In genomic region chr2:231197741-231198290, GRCh38 we compare ENCODE assay signal across 8 cellular contexts. TPM values are rescaled to one million over a fixed set of nuclear protein-coding genes. Genes with fewer than 3 reads are reported as not detected.
DNase-seq lines count a peak whose midpoint lies in the region; ATAC-seq, FAIRE-seq and TF ChIP-seq lines count a peak whose summit lies in the region.

No MANE protein-coding gene starts in this region.

- H3K9ac ChIP-seq in keratinocyte (ENCODE audit: control insufficient read depth, extremely low read depth, insufficient read depth, low read length) = peak overlapping the region; percentile 68

- no peak for ATAC-seq in HG03095 (IDR thresholded peaks at IDR 0.05; ENCODE audit: unreplicated experiment)

- no peaks in the 10 kb centered on the region for H3K79me2 ChIP-seq in keratinocyte (ENCODE audit: control insufficient read depth, insufficient read depth, low read length)

- peaks cover 41% of the 10 kb centered on the region for H3K27me3 Mint-ChIP-seq in T-helper 1 cell treated with Interleukin-12 subunit alpha and Interleukin-12 subunit beta and Interleukin-4 antibody, amounts not matched to agents 30 μg/mL and 1 μg/mL, for 36 hours (ENCODE audit: low read depth)
- peaks cover 18% of the 10 kb centered on the region for H3K27me3 Mint-ChIP-seq in activated T-helper 2 cell treated with anti-CD3 and anti-CD28 coated beads, Interferon-gamma antibody, Interleukin-2, Interleukin-4, amounts not matched to agents 10 μg/mL and 5 μg/mL and 100 μg/mL, durations not matched to agents 14 hours and 24 hours and 36 hours (ENCODE audit: low read depth)

- H3K4me1 Mint-ChIP-seq in T-helper 1 cell treated with Interleukin-12 subunit alpha and Interleukin-12 subunit beta and Interleukin-4 antibody, amounts not matched to agents 30 μg/mL and 1 μg/mL, for 36 hours (ENCODE audit: low read depth) = peaks cover 4% of the 10 kb centered on the region
- H3K4me1 Mint-ChIP-seq in activated T-helper 2 cell treated with anti-CD3 and anti-CD28 coated beads, Interferon-gamma antibody, Interleukin-2, Interleukin-4, amounts not matched to agents 10 μg/mL and 5 μg/mL and 100 μg/mL, durations not matched to agents 14 hours and 24 hours and 36 hours (ENCODE audit: low read depth) = peaks cover 17% of the 10 kb centered on the region

- intact Hi-C loops in activated T-helper 2 cell treated with anti-CD3 and anti-CD28 coated beads, Interferon-gamma antibody, Interleukin-2, Interleukin-4, amounts not matched to agents 10 μg/mL and 5 μg/mL and 100 μg/mL, durations not matched to agents 14 hours and 24 hours and 36 hours (cut with micrococcal nuclease) = loop anchor here (1.0 kb wide), 1 partner anchor 94 kb away; no protein-coding TSS in a partner anchor

- no peaks in the 10 kb centered on the region for H3K9me3 Mint-ChIP-seq in T-helper 1 cell treated with Interleukin-12 subunit alpha and Interleukin-12 subunit beta and Interleukin-4 antibody, amounts not matched to agents 30 μg/mL and 1 μg/mL, for 36 hours
- no peaks in the 10 kb centered on the region for H3K9me3 Mint-ChIP-seq in activated T-helper 2 cell treated with anti-CD3 and anti-CD28 coated beads, Interferon-gamma antibody, Interleukin-2, Interleukin-4, amounts not matched to agents 10 μg/mL and 5 μg/mL and 100 μg/mL, durations not matched to agents 14 hours and 24 hours and 36 hours

- H3K4me1 ChIP-seq in keratinocyte (ENCODE audit: control insufficient read depth, extremely low read depth, insufficient read depth, low read length) = peaks cover 22% of the 10 kb centered on the region

- no peaks in the 10 kb centered on the region for H3K9me1 ChIP-seq in keratinocyte (ENCODE audit: control insufficient read depth, extremely low read depth, insufficient read depth, low read length)

- no peaks in the 10 kb centered on the region for H4K20me1 ChIP-seq in keratinocyte (ENCODE audit: control insufficient read depth, extremely low read depth, insufficient read depth, low read length)

- peak overlapping the region; percentile 91 for H3K4me3 Mint-ChIP-seq in T-helper 1 cell treated with Interleukin-12 subunit alpha and Interleukin-12 subunit beta and Interleukin-4 antibody, amounts not matched to agents 30 μg/mL and 1 μg/mL, for 36 hours
- peak overlapping the region; percentile 89 for H3K4me3 Mint-ChIP-seq in activated T-helper 2 cell treated with anti-CD3 and anti-CD28 coated beads, Interferon-gamma antibody, Interleukin-2, Interleukin-4, amounts not matched to agents 10 μg/mL and 5 μg/mL and 100 μg/mL, durations not matched to agents 14 hours and 24 hours and 36 hours (ENCODE audit: low read depth)

- peak overlapping the region; percentile 100 for H2AFZ ChIP-seq in keratinocyte (ENCODE audit: control insufficient read depth, low read length)

- H3K9me3 ChIP-seq in keratinocyte (ENCODE audit: control insufficient read depth, low read depth, low read length) = no peaks in the 10 kb centered on the region

- dilution Hi-C loops in keratinocyte (cut with MboI; ENCODE audit: extremely low pct_ligation_motif_present, low sequenced_read_pairs) = no loop called here

- FAIRE-seq in keratinocyte (lab: Jason Lieb, UNC) = no peak

- H3K36me3 Mint-ChIP-seq in T-helper 1 cell treated with Interleukin-12 subunit alpha and Interleukin-12 subunit beta and Interleukin-4 antibody, amounts not matched to agents 30 μg/mL and 1 μg/mL, for 36 hours (ENCODE audit: low read depth) = peaks cover 1% of the 10 kb centered on the region
- no peaks in the 10 kb centered on the region for H3K36me3 Mint-ChIP-seq in activated T-helper 2 cell treated with anti-CD3 and anti-CD28 coated beads, Interferon-gamma antibody, Interleukin-2, Interleukin-4, amounts not matched to agents 10 μg/mL and 5 μg/mL and 100 μg/mL, durations not matched to agents 14 hours and 24 hours and 36 hours (ENCODE audit: low read depth)

- H3K27me3 ChIP-seq in keratinocyte (ENCODE audit: control insufficient read depth, extremely low read depth, insufficient read depth, low read length) = no peaks in the 10 kb centered on the region

- H3K27ac ChIP-seq in keratinocyte (ENCODE audit: control insufficient read depth, insufficient read depth, low read length) (peak overlapping the region; percentile 30), substantia nigra (ENCODE audit: low read depth, low read length, poor library complexity, severe bottlenecking) (peak overlapping the region; percentile 53)

- H3K36me3 ChIP-seq in keratinocyte (ENCODE audit: control insufficient read depth in 2 of 2, extremely low read depth in 1 of 2, insufficient read depth in 2 of 2, low read length in 2 of 2) = no peaks in the 10 kb centered on the region

- TF ChIP-seq CTCF in keratinocyte (optimal IDR thresholded peaks at IDR 0.05 in 1 of 3, IDR thresholded peaks at IDR 0.05 in 1 of 3, conservative IDR thresholded peaks at IDR 0.05 in 1 of 3; ENCODE audit: extremely low read depth in 1 of 3, insufficient read depth in 2 of 3, low read length in 3 of 3) = no peak

- peak overlapping the region; percentile 95 for H3K4me2 ChIP-seq in keratinocyte (ENCODE audit: control insufficient read depth, extremely low read depth, insufficient read depth, low read depth, low read length)

- H3K27ac Mint-ChIP-seq in T-helper 1 cell treated with Interleukin-12 subunit alpha and Interleukin-12 subunit beta and Interleukin-4 antibody, amounts not matched to agents 30 μg/mL and 1 μg/mL, for 36 hours = no peak overlapping the region
- peak overlapping the region; percentile 22 for H3K27ac Mint-ChIP-seq in activated T-helper 2 cell treated with anti-CD3 and anti-CD28 coated beads, Interferon-gamma antibody, Interleukin-2, Interleukin-4, amounts not matched to agents 10 μg/mL and 5 μg/mL and 100 μg/mL, durations not matched to agents 14 hours and 24 hours and 36 hours

- peak overlapping the region; percentile 76 to 95 (median 83) for H3K4me3 ChIP-seq in keratinocyte (ENCODE audit: control insufficient read depth in 2 of 3, extremely low read depth in 1 of 3, insufficient read depth in 2 of 3, low read depth in 1 of 3, low read length in 3 of 3)

- DNase-seq in T-helper 1 cell (no peak), keratinocyte (ENCODE audit: low read depth, low spot score) (no peak), substantia nigra (lab: John Stamatoyannopoulos, UW) (no peak), inferior parietal cortex (ENCODE audit: extremely low spot score) (no peak)
- no peak for DNase-seq in activated T-helper 2 cell treated with anti-CD3 and anti-CD28 coated beads, Interferon-gamma antibody, Interleukin-2, Interleukin-4, amounts not matched to agents 10 μg/mL and 5 μg/mL and 100 μg/mL, durations not matched to agents 14 hours and 24 hours and 36 hours (ENCODE audit: low spot score)
- no peak for DNase-seq in stimulated activated CD4-positive, alpha-beta T cell treated with anti-CD3 and anti-CD28 coated beads, Interleukin-15, amount 100 ng/mL, for 24 hours

RNA-seq across cellular contexts. Expression of gene ARMC9, which starts 0.6 kb away (rescaled TPM):
- 2.5 and 3.3 TPM in 2 replicates for total RNA-seq in activated T-helper 2 cell treated with anti-CD3 and anti-CD28 coated beads, Interferon-gamma antibody, Interleukin-2, Interleukin-4, amounts not matched to agents 10 μg/mL and 5 μg/mL and 100 μg/mL, durations not matched to agents 14 hours and 24 hours and 36 hours
- 16.2 to 17.9 TPM (median 16.5 TPM) in 3 replicates for polyA plus RNA-seq in keratinocyte
- 5.0 TPM for polyA plus RNA-seq in keratinocyte (2011; ENCODE audit: low read depth)
- 14.1 and 15.1 TPM in 2 replicates for polyA plus RNA-seq in keratinocyte (2011; cell fraction: cytosol; rRNA removed)
- polyA plus RNA-seq in keratinocyte (2011; cell fraction: nucleus; rRNA removed) = 22.5 and 23.8 TPM in 2 replicates
- polyA plus RNA-seq in keratinocyte (2012; ENCODE audit: low replicate concordance) = 4.3 and 14.7 TPM in 2 replicates
- polyA minus RNA-seq in keratinocyte = 28.0 to 34.7 TPM (median 30.0 TPM) in 3 replicates
- polyA minus RNA-seq in keratinocyte (2011; cell fraction: cytosol; rRNA and poly(A)+ RNA removed) = 7.3 TPM
- 14.5 and 34.4 TPM in 2 replicates for polyA minus RNA-seq in keratinocyte (2011; cell fraction: nucleus; rRNA and poly(A)+ RNA removed)
